8 cellular contexts compared by ENCODE assay signal in genomic region chr3:161560006-161560637, GRCh38.
DNase-seq lines count a peak whose midpoint lies in the region; ATAC-seq, FAIRE-seq and TF ChIP-seq lines count a peak whose summit lies in the region.

No MANE protein-coding gene starts in this region.

- no peak overlapping the region for H3K4me2 ChIP-seq in keratinocyte (ENCODE audit: control insufficient read depth, extremely low read depth, insufficient read depth, low read depth, low read length)

- no peak for TF ChIP-seq POLR2A in body of pancreas (IDR thresholded peaks at IDR 0.05)

- peak in 6 of 7 experiments; percentile 18 to 39 (median 26) for TF ChIP-seq CTCF in body of pancreas (IDR thresholded peaks at IDR 0.05)
- peak; percentile 39 to 68 (median 68) for TF ChIP-seq CTCF in keratinocyte (optimal IDR thresholded peaks at IDR 0.05 in 1 of 3, IDR thresholded peaks at IDR 0.05 in 1 of 3, conservative IDR thresholded peaks at IDR 0.05 in 1 of 3; ENCODE audit: extremely low read depth in 1 of 3, insufficient read depth in 2 of 3, low read length in 3 of 3)

- H3K36me3 ChIP-seq in body of pancreas (replicated peaks in 1 of 2; ENCODE audit: insufficient read depth in 1 of 2, low read depth in 2 of 2) (no peaks in the 10 kb centered on the region), keratinocyte (ENCODE audit: control insufficient read depth in 2 of 2, extremely low read depth in 1 of 2, insufficient read depth in 2 of 2, low read length in 2 of 2) (no peaks in the 10 kb centered on the region)

- H3K9me3 ChIP-seq in body of pancreas: no peaks in the 10 kb centered on the region
- no peaks in the 10 kb centered on the region for H3K9me3 ChIP-seq in keratinocyte (ENCODE audit: control insufficient read depth, low read depth, low read length)

- H4K20me1 ChIP-seq in keratinocyte (ENCODE audit: control insufficient read depth, extremely low read depth, insufficient read depth, low read length): no peaks in the 10 kb centered on the region

- H3K27me3 ChIP-seq in body of pancreas (no peaks in the 10 kb centered on the region), keratinocyte (ENCODE audit: control insufficient read depth, extremely low read depth, insufficient read depth, low read length) (no peaks in the 10 kb centered on the region)

- H3K9ac ChIP-seq in keratinocyte (ENCODE audit: control insufficient read depth, extremely low read depth, insufficient read depth, low read length): no peak overlapping the region

- peak; percentile 77 for DNase-seq in D341Med (ENCODE audit: low spot score)
- peak; percentile 47 for DNase-seq in NCI-H345 (lab: John Stamatoyannopoulos, UW)
- DNase-seq in body of pancreas: peak; percentile 12 to 23 (median 14)
- no peak for DNase-seq in keratinocyte (ENCODE audit: low read depth, low spot score)
- peak; percentile 26 for DNase-seq in urothelium cell line (ENCODE audit: low spot score)
- no peak for DNase-seq in NK-92 (lab: John Stamatoyannopoulos, UW; ENCODE audit: unreplicated experiment)
- no peak for DNase-seq in activated gamma-delta T cell (lab: John Stamatoyannopoulos, UW)

- H3K4me1 ChIP-seq in body of pancreas: no peaks in the 10 kb centered on the region
- H3K4me1 ChIP-seq in keratinocyte (ENCODE audit: control insufficient read depth, extremely low read depth, insufficient read depth, low read length): peaks cover 4% of the 10 kb centered on the region

- dilution Hi-C loops in keratinocyte (cut with MboI; ENCODE audit: extremely low pct_ligation_motif_present, low sequenced_read_pairs): no loop called here

- peak; percentile 44 for ATAC-seq in GM21529 (IDR thresholded peaks at IDR 0.05; ENCODE audit: unreplicated experiment)
- no peak for ATAC-seq in body of pancreas

- FAIRE-seq in keratinocyte (lab: Jason Lieb, UNC) (peak; percentile 5), urothelium cell line (lab: Jason Lieb, UNC) (no peak)

- intact Hi-C loops in body of pancreas (cut with DNase I): no loop called here

- no peak overlapping the region for H3K4me3 ChIP-seq in body of pancreas
- no peak overlapping the region for H3K4me3 ChIP-seq in keratinocyte (ENCODE audit: control insufficient read depth in 2 of 3, extremely low read depth in 1 of 3, insufficient read depth in 2 of 3, low read depth in 1 of 3, low read length in 3 of 3)

- no peaks in the 10 kb centered on the region for H3K79me2 ChIP-seq in keratinocyte (ENCODE audit: control insufficient read depth, insufficient read depth, low read length)

- H3K27ac ChIP-seq in body of pancreas: no peak overlapping the region
- no peak overlapping the region for H3K27ac ChIP-seq in keratinocyte (ENCODE audit: control insufficient read depth, insufficient read depth, low read length)

- H3K9me1 ChIP-seq in keratinocyte (ENCODE audit: control insufficient read depth, extremely low read depth, insufficient read depth, low read length): no peaks in the 10 kb centered on the region

- WGBS in body of pancreas, 2 donors: 20% methylated on average over 14 of the region's 14 CpGs

- no peak overlapping the region for H2AFZ ChIP-seq in keratinocyte (ENCODE audit: control insufficient read depth, low read length)

Comparison
In these comparisons a context has a peak if more than half of its experiments do, and no peak if none do; other contexts are left out.
1. DNase-seq: peak in D341Med (single experiment), NCI-H345 (single experiment), body of pancreas (4 of 4) and urothelium cell line (single experiment); none in keratinocyte (single experiment), NK-92 (single experiment) and activated gamma-delta T cell (single experiment).